8 cellular contexts compared by ENCODE assay signal in genomic region chr4:145609494-145610427, GRCh38. TPM values are rescaled to one million over a fixed set of nuclear protein-coding genes. Genes with fewer than 3 reads are reported as not detected.
A peak's percentile ranks its signal among the peaks of the same experiment; 100 is the strongest.
DNase-seq lines count a peak whose midpoint lies in the region; ATAC-seq and TF ChIP-seq lines count a peak whose summit lies in the region.

No MANE protein-coding gene starts in this region.

- intact Hi-C loops in dorsolateral prefrontal cortex (cut with DNase I) = loop anchor here (5.0 to 10.0 kb wide), 5 partner anchors 275 to 435 kb away; partner anchors contain the start of gene ZNF827 (in 1 of the 2)

- no peak overlapping the region for H3K4me3 ChIP-seq in dorsolateral prefrontal cortex

- peak; percentile 73 for ATAC-seq in HG02642 (IDR thresholded peaks at IDR 0.05; ENCODE audit: poor library complexity, unreplicated experiment)

- H3K27me3 ChIP-seq in dorsolateral prefrontal cortex = no peaks in the 10 kb centered on the region

- H3K27ac ChIP-seq in dorsolateral prefrontal cortex = no peak overlapping the region

- DNase-seq in NOMO-1 (lab: John Stamatoyannopoulos, UW; ENCODE audit: unreplicated experiment in 2 of 2) (peak; percentile 9 to 55), NOMO-1 treated with dmso at 0.1 percent for 144 hours (lab: John Stamatoyannopoulos, UW; ENCODE audit: unreplicated experiment) (no peak), NCI-H2171 treated with DMSO at 0.1 percent for 48 hours (lab: John Stamatoyannopoulos, UW) (peak; percentile 19), dorsolateral prefrontal cortex (peak; percentile 28 to 83 (median 54)), medulla oblongata (ENCODE audit: extremely low spot score) (peak; percentile 82)
- peak; percentile 41 to 60 for DNase-seq in activated CD4-positive, alpha-beta T cell treated with anti-CD3 and anti-CD28 coated beads, Interleukin-2, amount 50 U/mL, for 24 hours (ENCODE audit: low read depth in 1 of 2, low spot score in 1 of 2)
- peak; percentile 27 to 36 for DNase-seq in stimulated activated CD8-positive, alpha-beta memory T cell treated with anti-CD3 and anti-CD28 coated beads, Interleukin-7, amount 100 ng/mL, for 4 hours (ENCODE audit: low read depth in 2 of 2)

- TF ChIP-seq CTCF in dorsolateral prefrontal cortex (IDR thresholded peaks at IDR 0.05 in 54 of 56, conservative IDR thresholded peaks at IDR 0.05 in 2 of 56; ENCODE audit: low read depth in 1 of 56, partially characterized antibody in 56 of 56) = peak in 55 of 56 donors; percentile 51 to 84 (median 74)

RNA-seq across cellular contexts. Expression of gene MMAA, which starts 9.4 kb away (rescaled TPM):
- total RNA-seq in dorsolateral prefrontal cortex = 10 to 100 TPM in 34 of 120 experiments, 1 to 10 TPM in 86; 4.6 to 14.0 (median 8.6) TPM
